In the genomic region with DNA sequence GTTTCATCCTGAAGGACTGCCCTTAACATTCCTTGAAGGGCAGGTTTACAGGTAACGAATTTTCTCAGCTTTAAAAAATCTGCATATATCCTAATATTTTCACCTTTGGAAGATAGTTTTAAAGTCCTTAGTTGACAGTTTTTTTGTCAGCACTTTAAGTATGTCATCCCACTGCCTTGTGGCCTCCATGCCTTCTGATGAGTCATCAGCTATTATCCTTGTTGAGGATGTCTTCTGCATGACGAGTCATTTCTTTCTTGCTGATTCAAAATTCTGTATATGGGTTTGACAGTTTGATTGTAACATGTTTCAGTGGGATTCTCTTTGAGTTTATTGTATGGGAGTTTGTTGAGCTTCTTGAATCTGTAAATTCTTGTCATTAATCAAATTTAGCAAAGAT, we compare ENCODE assay signal across 1 cellular context.
TF ChIP-seq lines count a peak whose summit lies in the region.

No MANE protein-coding gene starts in this region.

TF ChIP-seq in K562, 482 proteins besides CTCF, POLR2A, EP300 and RAD21 (continued from another document):
- TF ChIP-seq ZNF3 (CRISPR knock-in tag; IDR thresholded peaks at IDR 0.05) (no peak), MAFK (IDR thresholded peaks at IDR 0.05; ENCODE audit: low read length) (peak; percentile 59; the same call in 1 of the 2 replicates), TAF7 (tag; IDR thresholded peaks at IDR 0.05) (no peak), ZMIZ1 (IDR thresholded peaks at IDR 0.05; ENCODE audit: low read depth in 2 of 2, low read length in 2 of 2) (no peak), HCFC1 (IDR thresholded peaks at IDR 0.05; ENCODE audit: low read depth, low read length) (no peak), ZNF224 (CRISPR knock-in tag; IDR thresholded peaks at IDR 0.05) (no peak), VEZF1 (CRISPR knock-in tag; IDR thresholded peaks at IDR 0.05) (no peak), ELF4 (CRISPR knock-in tag; IDR thresholded peaks at IDR 0.05) (no peak), ZKSCAN1 (IDR thresholded peaks at IDR 0.05; ENCODE audit: low read depth, low read length) (no peak), ZNF655 (CRISPR knock-in tag; IDR thresholded peaks at IDR 0.05) (no peak), FOXK1 (CRISPR knock-in tag; IDR thresholded peaks at IDR 0.05; ENCODE audit: borderline replicate concordance) (no peak), ZNF644 (tag; IDR thresholded peaks at IDR 0.05; ENCODE audit: low read depth) (no peak), ZEB2 (IDR thresholded peaks at IDR 0.05) (no peak), TRIM28 (IDR thresholded peaks at IDR 0.05) (no peak), FOSL1 (tag; conservative IDR thresholded peaks at IDR 0.05) (peak; percentile 58; the same call in 1 of the 2 replicates), MAFF (IDR thresholded peaks at IDR 0.05; ENCODE audit: low read length) (peak; percentile 48; the same call in 1 of the 2 replicates), ETV6 (IDR thresholded peaks at IDR 0.05; ENCODE audit: borderline replicate concordance in 1 of 2, low read depth in 2 of 2, low read length in 1 of 2) (no peak), ETV6 (CRISPR knock-in tag; IDR thresholded peaks at IDR 0.05; ENCODE audit: borderline replicate concordance) (no peak), JUNB (CRISPR knock-in tag; conservative IDR thresholded peaks at IDR 0.05) (peak; percentile 85), ATF1 (CRISPR knock-in tag; IDR thresholded peaks at IDR 0.05) (no peak), ATF1 (tag; IDR thresholded peaks at IDR 0.05) (peak; percentile 39; the same call in 1 of the 2 replicates), ETS2 (tag; IDR thresholded peaks at IDR 0.05; ENCODE audit: borderline replicate concordance, poor library complexity, severe bottlenecking) (no peak)
- TF ChIP-seq, protein P1, sequence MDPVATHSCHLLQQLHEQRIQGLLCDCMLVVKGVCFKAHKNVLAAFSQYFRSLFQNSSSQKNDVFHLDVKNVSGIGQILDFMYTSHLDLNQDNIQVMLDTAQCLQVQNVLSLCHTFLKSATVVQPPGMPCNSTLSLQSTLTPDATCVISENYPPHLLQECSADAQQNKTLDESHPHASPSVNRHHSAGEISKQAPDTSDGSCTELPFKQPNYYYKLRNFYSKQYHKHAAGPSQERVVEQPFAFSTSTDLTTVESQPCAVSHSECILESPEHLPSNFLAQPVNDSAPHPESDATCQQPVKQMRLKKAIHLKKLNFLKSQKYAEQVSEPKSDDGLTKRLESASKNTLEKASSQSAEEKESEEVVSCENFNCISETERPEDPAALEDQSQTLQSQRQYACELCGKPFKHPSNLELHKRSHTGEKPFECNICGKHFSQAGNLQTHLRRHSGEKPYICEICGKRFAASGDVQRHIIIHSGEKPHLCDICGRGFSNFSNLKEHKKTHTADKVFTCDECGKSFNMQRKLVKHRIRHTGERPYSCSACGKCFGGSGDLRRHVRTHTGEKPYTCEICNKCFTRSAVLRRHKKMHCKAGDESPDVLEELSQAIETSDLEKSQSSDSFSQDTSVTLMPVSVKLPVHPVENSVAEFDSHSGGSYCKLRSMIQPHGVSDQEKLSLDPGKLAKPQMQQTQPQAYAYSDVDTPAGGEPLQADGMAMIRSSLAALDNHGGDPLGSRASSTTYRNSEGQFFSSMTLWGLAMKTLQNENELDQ (CRISPR knock-in tag; IDR thresholded peaks at IDR 0.05; ENCODE audit: borderline replicate concordance): no peak
TF ChIP-seq in K562: peak in this region for 10.
